ENCODE assay signal across 9 cellular contexts in genomic region chr1:246219508-246220030, GRCh38.
DNase-seq lines count a peak whose midpoint lies in the region; ATAC-seq and TF ChIP-seq lines count a peak whose summit lies in the region.
"Had no signal": no experiment of that assay in that cellular context is flagged by ENCODE, and none has a peak within 500 bp of the region (broad histone marks: within the 10 kb centered on the region; RNA-seq: fewer than 3 reads in every experiment).

No MANE protein-coding gene starts in this region.

- peak overlapping the region; percentile 63 for H3K4me3 Mint-ChIP-seq in nephron progenitor cell
- no peak overlapping the region for H3K4me3 Mint-ChIP-seq in CD4-positive, alpha-beta memory T cell

- H3K27me3 Mint-ChIP-seq in nephron progenitor cell (ENCODE audit: low read depth, poor library complexity) = no peaks in the 10 kb centered on the region
- no peaks in the 10 kb centered on the region for H3K27me3 Mint-ChIP-seq in CD4-positive, alpha-beta memory T cell

- peaks cover 32% of the 10 kb centered on the region for H3K4me1 Mint-ChIP-seq in nephron progenitor cell
- H3K4me1 Mint-ChIP-seq in CD4-positive, alpha-beta memory T cell = peaks cover 0 to 1% (median 0%) of the 10 kb centered on the region in 4 donors

- peak; percentile 53 for ATAC-seq in GM18868 (IDR thresholded peaks at IDR 0.05; ENCODE audit: unreplicated experiment)
- peak; percentile 77 for ATAC-seq in Panc1
- no peak for ATAC-seq in right cardiac atrium
- ATAC-seq: GM12878 had no signal

- H3K36me3 ChIP-seq in Panc1 (ENCODE audit: control insufficient read depth, insufficient read depth, low read length) = no peaks in the 10 kb centered on the region
- H3K36me3 ChIP-seq in CD4-positive, alpha-beta memory T cell (ENCODE audit: insufficient read depth, low read length) = no peaks in the 10 kb centered on the region

- H3K4me1 ChIP-seq in Panc1 (ENCODE audit: control insufficient read depth, insufficient read depth, low read length) (no peaks in the 10 kb centered on the region; the same call in 1 of the 2 replicates), right cardiac atrium (ENCODE audit: control insufficient read depth, insufficient read depth, low read length) (no peaks in the 10 kb centered on the region)
- no peaks in the 10 kb centered on the region for H3K4me1 ChIP-seq in CD4-positive, alpha-beta memory T cell (ENCODE audit: insufficient read depth, low read length)

- WGBS in right cardiac atrium = 69% methylated on average over 11 of the region's 11 CpGs

- CTCF ChIA-PET in Panc1 (lab: Charles Lee) = no interaction called here
- CTCF ChIA-PET in CD4-positive, alpha-beta memory T cell (lab: Charles Lee; ENCODE audit: partially characterized antibody) = no interaction called here

- no peak for TF ChIP-seq RAD21 in Ishikawa (IDR thresholded peaks at IDR 0.05; ENCODE audit: low read depth)

- DNase-seq in Panc1 (ENCODE audit: low read depth, low spot score) (no peak), nephron progenitor cell (peak; percentile 42), NCI-H1694 treated with DMSO at 0.1 percent for 48 hours (lab: John Stamatoyannopoulos, UW) (no peak), right cardiac atrium (no peak)
- no peak for DNase-seq in CD4-positive, alpha-beta memory T cell
- DNase-seq in stimulated activated CD4-positive, alpha-beta T cell treated with anti-CD3 and anti-CD28 coated beads, Interleukin-4, amount 100 ng/mL, for 24 hours = no peak

- TF ChIP-seq EP300 in Ishikawa (IDR thresholded peaks at IDR 0.05; ENCODE audit: borderline replicate concordance) = no peak

- TF ChIP-seq CTCF in Panc1 (IDR thresholded peaks at IDR 0.05) (no peak), nephron progenitor cell (IDR thresholded peaks at IDR 0.05) (no peak)

- H3K36me3 Mint-ChIP-seq in nephron progenitor cell (ENCODE audit: low read depth) = peaks cover 5% of the 10 kb centered on the region
- H3K36me3 Mint-ChIP-seq in CD4-positive, alpha-beta memory T cell = peaks cover 7 to 40% of the 10 kb centered on the region in 2 donors

- H3K4me3 ChIP-seq in Panc1 (ENCODE audit: low read depth in 2 of 2, low read length in 2 of 2) (no peak overlapping the region), right cardiac atrium (ENCODE audit: low read length) (no peak overlapping the region)
- no peak overlapping the region for H3K4me3 ChIP-seq in CD4-positive, alpha-beta memory T cell (ENCODE audit: low read length in 2 of 2)
- H3K4me3 ChIP-seq: GM12878 had no signal

- peaks cover 20% of the 10 kb centered on the region for H3K9me3 Mint-ChIP-seq in nephron progenitor cell
- H3K9me3 Mint-ChIP-seq in CD4-positive, alpha-beta memory T cell = peaks cover 0 to 9% (median 3%) of the 10 kb centered on the region in 8 donors

- intact Hi-C loops in Panc1 (cut with micrococcal nuclease; ENCODE audit: unreplicated experiment) = no loop called here
- intact Hi-C loops in CD4-positive, alpha-beta memory T cell (cut with micrococcal nuclease) = no loop called here
- intact Hi-C loops in right cardiac atrium (cut with DNase I) = no loop called here

- H3K27ac Mint-ChIP-seq in nephron progenitor cell = peak overlapping the region; percentile 51
- H3K27ac Mint-ChIP-seq in CD4-positive, alpha-beta memory T cell = no peak overlapping the region

- in situ Hi-C loops in Panc1 (cut with HindIII; ENCODE audit: low pct_unique_long_range_greater_than_20kb, low sequenced_read_pairs) = no loop called here

- H3K27ac ChIP-seq in Panc1 (ENCODE audit: low read length) (no peak overlapping the region), right cardiac atrium (ENCODE audit: low read length) (no peak overlapping the region)
- H3K27ac ChIP-seq in CD4-positive, alpha-beta memory T cell (ENCODE audit: low read depth, low read length) = no peak overlapping the region

- BruUV-seq in Panc1 (replicated peaks; lab: Mats Ljungman, UMichigan) = no TSS peak

- POLR2A ChIA-PET in Panc1 (lab: Charles Lee) = interaction anchor here (0.7 kb wide), 1 partner anchor 94 kb away, joined by 3 read pairs; no protein-coding TSS in a partner anchor
- POLR2A ChIA-PET in CD4-positive, alpha-beta memory T cell (lab: Charles Lee; ENCODE audit: partially characterized antibody) = no interaction called here

- H3K9me3 ChIP-seq in Panc1 (ENCODE audit: control insufficient read depth, insufficient read depth, low read depth, low read length) (no peaks in the 10 kb centered on the region), right cardiac atrium (ENCODE audit: control insufficient read depth, low read length) (no peaks in the 10 kb centered on the region)
- no peaks in the 10 kb centered on the region for H3K9me3 ChIP-seq in CD4-positive, alpha-beta memory T cell (ENCODE audit: control insufficient read depth in 1 of 2, low read length in 2 of 2)

- H3K27me3 ChIP-seq in Panc1 (ENCODE audit: control insufficient read depth, insufficient read depth, low read length) (no peaks in the 10 kb centered on the region), right cardiac atrium (ENCODE audit: control insufficient read depth, insufficient read depth) (no peaks in the 10 kb centered on the region)
- no peaks in the 10 kb centered on the region for H3K27me3 ChIP-seq in CD4-positive, alpha-beta memory T cell (ENCODE audit: insufficient read depth, low read length)

TF ChIP-seq in Ishikawa, 13 proteins besides CTCF, POLR2A, EP300 and RAD21:
- TF ChIP-seq TCF12 (IDR thresholded peaks at IDR 0.05; ENCODE audit: low read depth) = peak; percentile 73
- 0 out of 2 replicates have a peak, but pooled peaks have one; percentile 23 for TF ChIP-seq MAX (IDR thresholded peaks at IDR 0.05)
- no peak for TF ChIP-seq TAF1 (IDR thresholded peaks at IDR 0.05; ENCODE audit: low read depth)

Comparison
In these comparisons a context has a peak if more than half of its experiments do, and no peak if none do; other contexts are left out.
1. ATAC-seq: peak in GM18868 (single experiment) and Panc1 (single experiment); none in right cardiac atrium (0 of 2).